ENCODE assay signal across 3 cellular contexts in the genomic region with DNA sequence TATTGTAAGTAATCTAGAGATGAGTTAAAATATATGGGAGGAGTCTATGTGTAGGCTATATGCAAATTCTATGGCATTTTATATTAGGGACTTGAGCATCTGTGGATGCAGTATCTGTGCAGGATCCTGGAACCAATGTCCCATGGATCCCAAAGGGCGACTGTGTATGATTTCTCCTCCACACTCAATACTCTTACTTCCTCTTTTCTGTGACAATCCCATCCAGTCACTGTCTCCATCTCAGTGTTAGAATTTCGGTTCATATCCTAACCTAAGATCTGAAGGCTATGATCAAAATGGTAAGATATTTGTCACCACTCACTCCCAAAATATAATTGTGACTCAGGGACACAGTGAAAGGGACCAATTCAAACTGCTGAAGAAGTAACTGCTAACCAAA.
TF ChIP-seq lines count a peak whose summit lies in the region.

No MANE protein-coding gene starts in this region.

TF ChIP-seq in A549, 52 proteins besides CTCF, POLR2A, EP300 and RAD21:
- TF ChIP-seq CBX2 (IDR thresholded peaks at IDR 0.05; ENCODE audit: borderline replicate concordance, low read depth) (no peak), GATA3 (IDR thresholded peaks at IDR 0.05; ENCODE audit: borderline replicate concordance) (no peak), KDM1A (IDR thresholded peaks at IDR 0.05; ENCODE audit: low read depth) (no peak), TP53 (CRISPR knock-in tag; IDR thresholded peaks at IDR 0.05) (no peak), SMC3 (IDR thresholded peaks at IDR 0.05) (no peak), KDM5A (IDR thresholded peaks at IDR 0.05) (no peak), RCOR1 (IDR thresholded peaks at IDR 0.05; ENCODE audit: low read depth, low read length) (no peak), HOXA7 (CRISPR knock-in tag; IDR thresholded peaks at IDR 0.05) (no peak), ZNF302 (CRISPR knock-in tag; IDR thresholded peaks at IDR 0.05) (no peak), RFX5 (IDR thresholded peaks at IDR 0.05) (no peak), ELK1 (IDR thresholded peaks at IDR 0.05; ENCODE audit: low read depth, low read length) (no peak), ZC3H11A (IDR thresholded peaks at IDR 0.05) (no peak)

TF ChIP-seq in GM12891, 5 proteins besides CTCF, POLR2A, EP300 and RAD21 (continued from another document):
- peak; percentile 93 for TF ChIP-seq SPI1 (IDR thresholded peaks at IDR 0.05; ENCODE audit: low read depth, low read length)

TF ChIP-seq in GM12878, 131 proteins besides CTCF, POLR2A, EP300 and RAD21:
- TF ChIP-seq IKZF1 (conservative IDR thresholded peaks at IDR 0.05) (peak; percentile 23; the same call in 1 of the 2 replicates), NR2C1 (IDR thresholded peaks at IDR 0.05) (no peak), FOXM1 (IDR thresholded peaks at IDR 0.05; ENCODE audit: low read depth, low read length) (no peak), ZNF622 (IDR thresholded peaks at IDR 0.05) (no peak), LARP7 (IDR thresholded peaks at IDR 0.05) (no peak), RELA (IDR thresholded peaks at IDR 0.05; ENCODE audit: borderline replicate concordance, partially characterized antibody) (no peak), TBL1XR1 (IDR thresholded peaks at IDR 0.05; ENCODE audit: low read depth, low read length) (no peak), SPI1 (IDR thresholded peaks at IDR 0.05; ENCODE audit: borderline replicate concordance, insufficient read depth, low read depth, low read length) (peak; percentile 92), BHLHE40 (IDR thresholded peaks at IDR 0.05; ENCODE audit: borderline replicate concordance in 1 of 2, low read depth in 2 of 2, low read length in 1 of 2) (no peak), CBFB (IDR thresholded peaks at IDR 0.05; ENCODE audit: low read depth) (no peak), NFYA (IDR thresholded peaks at IDR 0.05; ENCODE audit: borderline replicate concordance, low read depth, low read length) (no peak)
- TF ChIP-seq, protein P1, sequence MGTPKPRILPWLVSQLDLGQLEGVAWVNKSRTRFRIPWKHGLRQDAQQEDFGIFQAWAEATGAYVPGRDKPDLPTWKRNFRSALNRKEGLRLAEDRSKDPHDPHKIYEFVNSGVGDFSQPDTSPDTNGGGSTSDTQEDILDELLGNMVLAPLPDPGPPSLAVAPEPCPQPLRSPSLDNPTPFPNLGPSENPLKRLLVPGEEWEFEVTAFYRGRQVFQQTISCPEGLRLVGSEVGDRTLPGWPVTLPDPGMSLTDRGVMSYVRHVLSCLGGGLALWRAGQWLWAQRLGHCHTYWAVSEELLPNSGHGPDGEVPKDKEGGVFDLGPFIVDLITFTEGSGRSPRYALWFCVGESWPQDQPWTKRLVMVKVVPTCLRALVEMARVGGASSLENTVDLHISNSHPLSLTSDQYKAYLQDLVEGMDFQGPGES (IDR thresholded peaks at IDR 0.05): no peak
- TF ChIP-seq, protein P2, sequence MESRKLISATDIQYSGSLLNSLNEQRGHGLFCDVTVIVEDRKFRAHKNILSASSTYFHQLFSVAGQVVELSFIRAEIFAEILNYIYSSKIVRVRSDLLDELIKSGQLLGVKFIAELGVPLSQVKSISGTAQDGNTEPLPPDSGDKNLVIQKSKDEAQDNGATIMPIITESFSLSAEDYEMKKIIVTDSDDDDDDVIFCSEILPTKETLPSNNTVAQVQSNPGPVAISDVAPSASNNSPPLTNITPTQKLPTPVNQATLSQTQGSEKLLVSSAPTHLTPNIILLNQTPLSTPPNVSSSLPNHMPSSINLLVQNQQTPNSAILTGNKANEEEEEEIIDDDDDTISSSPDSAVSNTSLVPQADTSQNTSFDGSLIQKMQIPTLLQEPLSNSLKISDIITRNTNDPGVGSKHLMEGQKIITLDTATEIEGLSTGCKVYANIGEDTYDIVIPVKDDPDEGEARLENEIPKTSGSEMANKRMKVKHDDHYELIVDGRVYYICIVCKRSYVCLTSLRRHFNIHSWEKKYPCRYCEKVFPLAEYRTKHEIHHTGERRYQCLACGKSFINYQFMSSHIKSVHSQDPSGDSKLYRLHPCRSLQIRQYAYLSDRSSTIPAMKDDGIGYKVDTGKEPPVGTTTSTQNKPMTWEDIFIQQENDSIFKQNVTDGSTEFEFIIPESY (IDR thresholded peaks at IDR 0.05): no peak
TF ChIP-seq in GM12878: peak in this region for 2.
